ENCODE assay signal across 9 cellular contexts in genomic region chr10:84097787-84098353, GRCh38. TPM values are rescaled to one million over a fixed set of nuclear protein-coding genes. Genes with fewer than 3 reads are reported as not detected.
A peak's percentile ranks its signal among the peaks of the same experiment; 100 is the strongest.
DNase-seq lines count a peak whose midpoint lies in the region; ATAC-seq and TF ChIP-seq lines count a peak whose summit lies in the region.
"Had no signal": no experiment of that assay in that cellular context is flagged by ENCODE, and none has a peak within 500 bp of the region (broad histone marks: within the 10 kb centered on the region; RNA-seq: fewer than 3 reads in every experiment).

No MANE protein-coding gene starts in this region.

- CTCF ChIA-PET in activated naive CD4-positive, alpha-beta T cell treated with anti-CD3 and anti-CD28 coated beads for 36 hours (lab: Charles Lee): no interaction called here

- H3K9me3 Mint-ChIP-seq in osteocyte (ENCODE audit: unreplicated experiment): no peaks in the 10 kb centered on the region
- no peaks in the 10 kb centered on the region for H3K9me3 Mint-ChIP-seq in T-helper 2 cell treated with Interferon-gamma antibody and Interleukin-4, amounts not matched to agents 5 μg/mL and 100 μg/mL, for 36 hours
- H3K9me3 Mint-ChIP-seq in activated naive CD4-positive, alpha-beta T cell treated with anti-CD3 and anti-CD28 coated beads for 36 hours: no peaks in the 10 kb centered on the region

- no peak overlapping the region for H3K4me3 Mint-ChIP-seq in osteocyte (ENCODE audit: unreplicated experiment)
- no peak overlapping the region for H3K4me3 Mint-ChIP-seq in T-helper 2 cell treated with Interferon-gamma antibody and Interleukin-4, amounts not matched to agents 5 μg/mL and 100 μg/mL, for 36 hours
- no peak overlapping the region for H3K4me3 Mint-ChIP-seq in activated naive CD4-positive, alpha-beta T cell treated with anti-CD3 and anti-CD28 coated beads for 36 hours

- no peaks in the 10 kb centered on the region for H3K4me1 Mint-ChIP-seq in osteocyte (ENCODE audit: unreplicated experiment)
- H3K4me1 Mint-ChIP-seq in T-helper 2 cell treated with Interferon-gamma antibody and Interleukin-4, amounts not matched to agents 5 μg/mL and 100 μg/mL, for 36 hours (ENCODE audit: low read depth): no peaks in the 10 kb centered on the region
- no peaks in the 10 kb centered on the region for H3K4me1 Mint-ChIP-seq in activated naive CD4-positive, alpha-beta T cell treated with anti-CD3 and anti-CD28 coated beads for 36 hours (ENCODE audit: low read depth)

- H3K36me3 Mint-ChIP-seq in osteocyte (ENCODE audit: unreplicated experiment): no peaks in the 10 kb centered on the region
- no peaks in the 10 kb centered on the region for H3K36me3 Mint-ChIP-seq in T-helper 2 cell treated with Interferon-gamma antibody and Interleukin-4, amounts not matched to agents 5 μg/mL and 100 μg/mL, for 36 hours (ENCODE audit: low read depth)
- H3K36me3 Mint-ChIP-seq in activated naive CD4-positive, alpha-beta T cell treated with anti-CD3 and anti-CD28 coated beads for 36 hours (ENCODE audit: low read depth): no peaks in the 10 kb centered on the region

- no peak for ATAC-seq in HG03442 (IDR thresholded peaks at IDR 0.05; ENCODE audit: unreplicated experiment)

- TF ChIP-seq CTCF in choroid plexus epithelial cell (conservative IDR thresholded peaks at IDR 0.05; ENCODE audit: low read depth, low read length): peak; percentile 62
- peak; percentile 67 for TF ChIP-seq CTCF in osteocyte (IDR thresholded peaks at IDR 0.05)

- H3K4me3 ChIP-seq in choroid plexus epithelial cell (ENCODE audit: low read depth, low read length): no peak overlapping the region

- H3K27ac Mint-ChIP-seq in osteocyte (ENCODE audit: unreplicated experiment): no peak overlapping the region
- H3K27ac Mint-ChIP-seq in T-helper 2 cell treated with Interferon-gamma antibody and Interleukin-4, amounts not matched to agents 5 μg/mL and 100 μg/mL, for 36 hours: no peak overlapping the region
- no peak overlapping the region for H3K27ac Mint-ChIP-seq in activated naive CD4-positive, alpha-beta T cell treated with anti-CD3 and anti-CD28 coated beads for 36 hours

- H3K27me3 Mint-ChIP-seq in osteocyte (ENCODE audit: unreplicated experiment): peaks cover 18% of the 10 kb centered on the region
- H3K27me3 Mint-ChIP-seq in T-helper 2 cell treated with Interferon-gamma antibody and Interleukin-4, amounts not matched to agents 5 μg/mL and 100 μg/mL, for 36 hours (ENCODE audit: low read depth): peaks cover 6% of the 10 kb centered on the region
- H3K27me3 Mint-ChIP-seq in activated naive CD4-positive, alpha-beta T cell treated with anti-CD3 and anti-CD28 coated beads for 36 hours (ENCODE audit: low read depth): peaks cover under 1% of the 10 kb centered on the region

- DNase-seq in DMS79 treated with DMSO at 0.1 percent for 48 hours (lab: John Stamatoyannopoulos, UW): peak; percentile 1
- DNase-seq in DMS79 (lab: John Stamatoyannopoulos, UW): no peak
- peak; percentile 38 for DNase-seq in NCI-H1694 (lab: John Stamatoyannopoulos, UW)
- DNase-seq in choroid plexus epithelial cell (ENCODE audit: low read depth): peak; percentile 44
- no peak for DNase-seq in osteocyte (ENCODE audit: extremely low spot score, unreplicated experiment)
- no peak for DNase-seq in T-helper 2 cell treated with Interferon-gamma antibody and Interleukin-4, amounts not matched to agents 5 μg/mL and 100 μg/mL, for 36 hours (ENCODE audit: low spot score)
- DNase-seq in activated naive CD4-positive, alpha-beta T cell treated with anti-CD3 and anti-CD28 coated beads for 36 hours: no peak
- DNase-seq: stimulated activated naive CD4-positive, alpha-beta T cell treated with Interleukin-2 at 50 U/mL for 16 hours had no signal

- intact Hi-C loops in activated naive CD4-positive, alpha-beta T cell treated with anti-CD3 and anti-CD28 coated beads for 36 hours (cut with micrococcal nuclease): loop anchor here (2.0 kb wide), 1 partner anchor 73 kb away; no protein-coding TSS in a partner anchor

RNA-seq across cellular contexts. Expression of gene GHITM, which starts 41.4 kb away (rescaled TPM):
- 105 and 106 TPM in 2 replicates for total RNA-seq in osteocyte
- 100 to 1,000 TPM; 281 TPM for total RNA-seq in activated naive CD4-positive, alpha-beta T cell treated with anti-CD3 and anti-CD28 coated beads for 36 hours

Comparison
In these comparisons a context has a peak if more than half of its experiments do, and no peak if none do; other contexts are left out.
1. DNase-seq: peak in DMS79 treated with DMSO at 0.1 percent for 48 hours (single experiment), NCI-H1694 (single experiment) and choroid plexus epithelial cell (single experiment); none in DMS79 (single experiment), osteocyte (single experiment), T-helper 2 cell treated with Interferon-gamma antibody and Interleukin-4, amounts not matched to agents 5 μg/mL and 100 μg/mL, for 36 hours (single experiment) and activated naive CD4-positive, alpha-beta T cell treated with anti-CD3 and anti-CD28 coated beads for 36 hours (single experiment).